Comparison of ENCODE assay signal across 20 cellular contexts in genomic region chr6:37758647-37759046, GRCh38.
DNase-seq lines count a peak whose midpoint lies in the region; ATAC-seq, FAIRE-seq and TF ChIP-seq lines count a peak whose summit lies in the region.
"Had no signal": no experiment of that assay in that cellular context is flagged by ENCODE, and none has a peak within 500 bp of the region (broad histone marks: within the 10 kb centered on the region; RNA-seq: fewer than 3 reads in every experiment).

No MANE protein-coding gene starts in this region.

- H3K27ac Mint-ChIP-seq in Caco-2 (ENCODE audit: unreplicated experiment) (peak overlapping the region; percentile 30), type B pancreatic cell (peak overlapping the region; percentile 25)
- H3K27ac Mint-ChIP-seq: CD4-positive, alpha-beta memory T cell; GM23338 had no signal

- H3K9me3 Mint-ChIP-seq in Caco-2 (ENCODE audit: unreplicated experiment) (no peaks in the 10 kb centered on the region), type B pancreatic cell (peaks cover 5% of the 10 kb centered on the region)
- H3K9me3 Mint-ChIP-seq: CD4-positive, alpha-beta memory T cell; GM23338 had no signal

- H3K4me1 Mint-ChIP-seq in Caco-2 (ENCODE audit: low read depth, unreplicated experiment) (peaks cover 17% of the 10 kb centered on the region), type B pancreatic cell (ENCODE audit: unreplicated experiment) (peaks cover 15% of the 10 kb centered on the region)
- H3K4me1 Mint-ChIP-seq: CD14-positive monocyte; CD4-positive, alpha-beta memory T cell; GM23338 had no signal

- BruUV-seq in Caco-2 (replicated peaks; lab: Mats Ljungman, UMichigan) (no TSS peak), K562 (replicated peaks; lab: Mats Ljungman, UMichigan) (no TSS peak)

- H3K27me3 ChIP-seq in BE2C (no peaks in the 10 kb centered on the region), Caco-2 (replicated peaks; ENCODE audit: control insufficient read depth, insufficient read depth, low read length) (no peaks in the 10 kb centered on the region), K562 (ENCODE audit: control insufficient read depth in 2 of 2, insufficient read depth in 2 of 2, low read length in 2 of 2) (peaks cover 64 to 65% of the 10 kb centered on the region in 2 experiments)
- H3K27me3 ChIP-seq: BLaER1 had no signal

- no peak overlapping the region for H3K9ac ChIP-seq in K562 (ENCODE audit: insufficient read depth in 1 of 2, low read depth in 2 of 2, low read length in 2 of 2)
- H3K9ac ChIP-seq: BLaER1, KMS-11 had no signal

- no peak for TF ChIP-seq RAD21 in K562 (CRISPR knock-in tag; conservative IDR thresholded peaks at IDR 0.05 in 1 of 2, IDR thresholded peaks at IDR 0.05 in 1 of 2)

- peak overlapping the region; percentile 3 for H3K4me3 Mint-ChIP-seq in Caco-2 (ENCODE audit: unreplicated experiment)
- H3K4me3 Mint-ChIP-seq in type B pancreatic cell, result no peak overlapping the region
- H3K4me3 Mint-ChIP-seq: CD14-positive monocyte; CD4-positive, alpha-beta memory T cell; GM23338 had no signal

- H3K36me3 Mint-ChIP-seq in Caco-2 (ENCODE audit: insufficient read depth, unreplicated experiment) (no peaks in the 10 kb centered on the region), type B pancreatic cell (no peaks in the 10 kb centered on the region)
- H3K36me3 Mint-ChIP-seq: CD14-positive monocyte; CD4-positive, alpha-beta memory T cell had no signal

- in situ Hi-C loops in K562 (cut with MboI), result no loop called here

- TF ChIP-seq POLR2A in K562 (conservative IDR thresholded peaks at IDR 0.05), result no peak

- no peak for FAIRE-seq in K562 (lab: Jason Lieb, UNC)
- FAIRE-seq: A204.1, GM12878, GM19239, H54 had no signal

- CTCF ChIA-PET in Caco-2 (lab: Charles Lee) (interaction anchor here (0.5 to 1.4 kb wide), 3 partner anchors 16 to 33 kb away, joined by 3 to 7 read pairs (median 7); no protein-coding TSS in a partner anchor), K562 (lab: Yijun Ruan, JAX; ENCODE audit: low intra/inter-chr PET ratio) (no interaction called here)

- no peak for TF ChIP-seq EP300 in K562 (IDR thresholded peaks at IDR 0.05; ENCODE audit: low read length)

- H3K27me3 Mint-ChIP-seq in Caco-2 (ENCODE audit: insufficient read depth, unreplicated experiment) (no peaks in the 10 kb centered on the region), type B pancreatic cell (peaks cover 23% of the 10 kb centered on the region)

- H3K36me3 ChIP-seq in BE2C (no peaks in the 10 kb centered on the region), Caco-2 (ENCODE audit: control insufficient read depth, insufficient read depth, low read length) (no peaks in the 10 kb centered on the region), K562 (ENCODE audit: control insufficient read depth, insufficient read depth, low read length) (no peaks in the 10 kb centered on the region)
- H3K36me3 ChIP-seq: BLaER1 had no signal

- no peak overlapping the region for H3K4me2 ChIP-seq in K562 (ENCODE audit: insufficient read depth, low read length)
- H3K4me2 ChIP-seq: BLaER1, GM23338, KMS-11 had no signal

- H3K79me2 ChIP-seq in K562 (ENCODE audit: control insufficient read depth, insufficient read depth, low read length), result no peaks in the 10 kb centered on the region

- TF ChIP-seq CTCF in BE2C (IDR thresholded peaks at IDR 0.05; ENCODE audit: low read depth, low read length) (no peak), Caco-2 (IDR thresholded peaks at IDR 0.05; ENCODE audit: insufficient read depth in 1 of 2, low read depth in 1 of 2, low read length in 1 of 2, severe bottlenecking in 1 of 2, unreplicated experiment in 1 of 2) (no peak), K562 (IDR thresholded peaks at IDR 0.05 in 2 of 3, conservative IDR thresholded peaks at IDR 0.05 in 1 of 3; ENCODE audit: insufficient read depth in 2 of 3, low read depth in 1 of 3, low read length in 3 of 3) (no peak), type B pancreatic cell (conservative IDR thresholded peaks at IDR 0.05) (no peak)

- H3K4me1 ChIP-seq in BE2C (peaks cover 7% of the 10 kb centered on the region), Caco-2 (peaks cover 28% of the 10 kb centered on the region), K562 (replicated peaks in 1 of 2; ENCODE audit: control insufficient read depth in 2 of 2, insufficient read depth in 2 of 2, low read length in 2 of 2) (peaks cover 0 to 4% of the 10 kb centered on the region in 2 experiments; a peak in 2 of 5 replicates)
- H3K4me1 ChIP-seq: BLaER1 had no signal

- peak; percentile 59; the same call in 2 of the 3 replicates for ATAC-seq in K562
- no peak for ATAC-seq in HG02571 (IDR thresholded peaks at IDR 0.05; ENCODE audit: unreplicated experiment)
- ATAC-seq: GM12878, GM23338, HCT116 had no signal

- no peak overlapping the region for H2AFZ ChIP-seq in K562 (ENCODE audit: low read depth, low read length)
- H2AFZ ChIP-seq: GM23338 had no signal

- WGBS in K562 (ENCODE audit: insufficient coverage, low coverage, missing lambda C conversion rate), result 2% methylated on average over 5 of the region's 5 CpGs

- POLR2A ChIA-PET in Caco-2 (lab: Charles Lee) (no interaction called here), K562 (lab: Yijun Ruan, JAX) (interaction anchor here (1.4 kb wide), 1 partner anchor 16 kb away, joined by 3 read pairs; no protein-coding TSS in a partner anchor)

- H3K4me3 ChIP-seq in BE2C (ENCODE audit: low read depth, low read length), result no peak overlapping the region
- H3K4me3 ChIP-seq in Caco-2 (ENCODE audit: low read depth, low read length), result no peak overlapping the region
- H3K4me3 ChIP-seq in K562, result no peak overlapping the region
- H3K4me3 ChIP-seq: BLaER1, GM12878, GM23338 had no signal

- H3K27ac ChIP-seq in K562 (ENCODE audit: extremely low read depth, low read depth, low read length), result no peak overlapping the region
- H3K27ac ChIP-seq: BLaER1, KMS-11 had no signal

- peaks cover 3% of the 10 kb centered on the region for H4K20me1 ChIP-seq in K562 (replicated peaks; ENCODE audit: control insufficient read depth, insufficient read depth, low read length)
- H4K20me1 ChIP-seq: BLaER1 had no signal

- peak; percentile 34 for DNase-seq in BE2C
- DNase-seq in Caco-2, result peak in 1 of 2 experiments; percentile 51
- DNase-seq in K562 (ENCODE audit: extremely low read depth in 1 of 4, low spot score in 3 of 4), result peak in 1 of 4 experiments; percentile 25
- no peak for DNase-seq in type B pancreatic cell (ENCODE audit: extremely low spot score, unreplicated experiment)
- no peak for DNase-seq in posterior cingulate gyrus
- DNase-seq: ACHN; AML-193; Calu3; CD4-positive, alpha-beta memory T cell; DMS79 treated with DMSO at 0.1 percent for 48 hours had no signal

- intact Hi-C loops in Caco-2 (cut with micrococcal nuclease; ENCODE audit: unreplicated experiment) (loop anchor here (1.0 kb wide), 1 partner anchor 33 kb away; no protein-coding TSS in a partner anchor), K562 (cut with micrococcal nuclease) (no loop called here), posterior cingulate gyrus (cut with DNase I) (no loop called here)

- no peaks in the 10 kb centered on the region for H3K9me1 ChIP-seq in K562 (ENCODE audit: control insufficient read depth, insufficient read depth, low read length)

- H3K9me3 ChIP-seq in BE2C (no peaks in the 10 kb centered on the region), Caco-2 (no peaks in the 10 kb centered on the region), K562 (replicated peaks; ENCODE audit: control insufficient read depth, insufficient read depth, low read depth, low read length) (no peaks in the 10 kb centered on the region)
- H3K9me3 ChIP-seq: BLaER1 had no signal

TF ChIP-seq in K562, 482 proteins besides CTCF, POLR2A, EP300 and RAD21 (continues in another document):
- no peak for TF ChIP-seq GMEB1 (CRISPR knock-in tag; IDR thresholded peaks at IDR 0.05)
- no peak for TF ChIP-seq TAF1 (IDR thresholded peaks at IDR 0.05; ENCODE audit: control insufficient read depth, extremely low read depth, insufficient read depth, low read length, severe bottlenecking)
- no peak for TF ChIP-seq CGGBP1 (CRISPR knock-in tag; IDR thresholded peaks at IDR 0.05)
- TF ChIP-seq MBD1 (CRISPR knock-in tag; IDR thresholded peaks at IDR 0.05), result no peak
